ENCODE assay signal across 38 cellular contexts in the genomic region with DNA sequence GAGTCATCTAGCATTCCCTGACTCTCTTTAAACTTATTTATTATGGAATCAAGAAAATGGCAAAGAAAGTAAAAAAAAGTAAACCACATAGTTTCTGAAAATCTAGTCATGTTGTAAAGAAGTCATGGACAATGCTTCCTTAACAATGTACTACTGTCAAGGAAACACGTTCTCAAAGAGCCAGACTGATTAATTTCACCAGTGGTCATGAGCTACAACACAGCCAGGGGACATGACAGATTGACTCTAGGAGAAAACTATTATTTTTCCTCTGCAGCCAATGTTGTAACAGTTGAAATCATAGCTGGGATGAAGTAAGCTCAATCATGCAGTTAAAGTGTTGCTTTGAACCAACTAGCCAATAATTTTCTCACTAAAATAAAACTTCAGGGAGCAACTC.
"Had no signal": no experiment of that assay in that cellular context is flagged by ENCODE, and none has a peak within 500 bp of the region (broad histone marks: within the 10 kb centered on the region; RNA-seq: fewer than 3 reads in every experiment).

No MANE protein-coding gene starts in this region.

- H3K36me3 ChIP-seq: adrenal gland, ascending aorta, cardiac muscle cell had no signal

- H3K27ac Mint-ChIP-seq: activated B cell treated with CpG ODN at 0.5 μM for 24 hours; activated CD4-positive, alpha-beta memory T cell treated with anti-CD3 and anti-CD28 coated beads, Interleukin-2, amount 10 ng/mL, durations not matched to agents 7 days and 5 days; activated CD4-positive, alpha-beta T cell treated with anti-CD3 and anti-CD28 coated beads, Interleukin-2, amount 10 ng/mL, durations not matched to agents 7 days and 5 days; activated CD8-positive, alpha-beta memory T cell treated with anti-CD3 and anti-CD28 coated beads, Interleukin-2, amount 10 ng/mL, durations not matched to agents 7 days and 5 days; activated CD8-positive, alpha-beta T cell treated with anti-CD3 and anti-CD28 coated beads, Interleukin-2, amount 10 ng/mL, durations not matched to agents 7 days and 5 days; activated naive CD4-positive, alpha-beta T cell treated with anti-CD3 and anti-CD28 coated beads for 36 hours; activated naive CD4-positive, alpha-beta T cell treated with anti-CD3 and anti-CD28 coated beads, Interleukin-2, amount 50 U/mL, for 72 hours; activated naive CD8-positive, alpha-beta T cell treated with anti-CD3 and anti-CD28 coated beads for 36 hours; activated T-cell treated with anti-CD3 and anti-CD28 coated beads, Interleukin-2, amount 50 U/mL, for 72 hours; activated T-helper 1 cell treated with anti-CD3 and anti-CD28 coated beads, Interleukin-12 subunit alpha, Interleukin-12 subunit beta, Interleukin-2, Interleukin-4 antibody, amounts not matched to agents 30 ng/mL and 10 ng/mL and 1 ng/mL, durations not matched to agents 14 hours and 24 hours and 36 hours; activated T-helper 17 cell treated with anti-CD3 and anti-CD28 coated beads, Interleukin-2, amount 50 U/mL, for 72 hours; brain; T-helper 1 cell treated with Interleukin-12 subunit alpha and Interleukin-12 subunit beta and Interleukin-4 antibody, amounts not matched to agents 30 μg/mL and 1 μg/mL, for 36 hours; T-helper 2 cell treated with Interferon-gamma antibody and Interleukin-4, amounts not matched to agents 5 μg/mL and 100 μg/mL, for 36 hours had no signal

- FAIRE-seq: bronchial epithelial cell, TTC549 had no signal

- H3K9me3 Mint-ChIP-seq: activated B cell treated with CpG ODN at 0.5 μM for 24 hours; activated CD4-positive, alpha-beta memory T cell treated with anti-CD3 and anti-CD28 coated beads, Interleukin-2, amount 10 ng/mL, durations not matched to agents 7 days and 5 days; activated CD4-positive, alpha-beta T cell treated with anti-CD3 and anti-CD28 coated beads, Interleukin-2, amount 10 ng/mL, durations not matched to agents 7 days and 5 days; activated naive CD4-positive, alpha-beta T cell treated with anti-CD3 and anti-CD28 coated beads for 36 hours; activated naive CD4-positive, alpha-beta T cell treated with anti-CD3 and anti-CD28 coated beads, Interleukin-2, amount 50 U/mL, for 72 hours; activated naive CD8-positive, alpha-beta T cell treated with anti-CD3 and anti-CD28 coated beads for 36 hours; activated T-cell treated with anti-CD3 and anti-CD28 coated beads, Interleukin-2, amount 50 U/mL, for 4 hours; activated T-helper 1 cell treated with anti-CD3 and anti-CD28 coated beads, Interleukin-12 subunit alpha, Interleukin-12 subunit beta, Interleukin-2, Interleukin-4 antibody, amounts not matched to agents 30 ng/mL and 10 ng/mL and 1 ng/mL, durations not matched to agents 14 hours and 24 hours and 36 hours; activated T-helper 17 cell treated with anti-CD3 and anti-CD28 coated beads, Interleukin-2, amount 50 U/mL, for 72 hours; T-helper 1 cell treated with Interleukin-12 subunit alpha and Interleukin-12 subunit beta and Interleukin-4 antibody, amounts not matched to agents 30 μg/mL and 1 μg/mL, for 36 hours; T-helper 2 cell treated with Interferon-gamma antibody and Interleukin-4, amounts not matched to agents 5 μg/mL and 100 μg/mL, for 36 hours had no signal

- H3K4me1 Mint-ChIP-seq: activated B cell treated with CpG ODN at 0.5 μM for 24 hours; activated CD4-positive, alpha-beta memory T cell treated with anti-CD3 and anti-CD28 coated beads, Interleukin-2, amount 10 ng/mL, durations not matched to agents 7 days and 5 days; activated CD4-positive, alpha-beta T cell treated with anti-CD3 and anti-CD28 coated beads, Interleukin-2, amount 10 ng/mL, durations not matched to agents 7 days and 5 days; activated CD8-positive, alpha-beta memory T cell treated with anti-CD3 and anti-CD28 coated beads, Interleukin-2, amount 10 ng/mL, durations not matched to agents 7 days and 5 days; activated naive CD8-positive, alpha-beta T cell treated with anti-CD3 and anti-CD28 coated beads for 36 hours; activated T-helper 17 cell treated with anti-CD3 and anti-CD28 coated beads, Interleukin-2, amount 50 U/mL, for 72 hours; brain; central memory CD8-positive, alpha-beta T cell had no signal

- H3K36me3 Mint-ChIP-seq: activated CD8-positive, alpha-beta memory T cell treated with anti-CD3 and anti-CD28 coated beads, Interleukin-2, amount 10 ng/mL, durations not matched to agents 7 days and 5 days; activated naive CD4-positive, alpha-beta T cell treated with anti-CD3 and anti-CD28 coated beads, Interleukin-2, amount 50 U/mL, for 72 hours; activated naive CD8-positive, alpha-beta T cell treated with anti-CD3 and anti-CD28 coated beads for 36 hours had no signal

- H3K27me3 ChIP-seq: adrenal gland, ascending aorta, cardiac muscle cell had no signal

- ATAC-seq: activated CD8-positive, alpha-beta memory T cell treated with anti-CD3 and anti-CD28 coated beads, Interleukin-2, amount 10 ng/mL, durations not matched to agents 7 days and 5 days; activated CD8-positive, alpha-beta T cell treated with anti-CD3 and anti-CD28 coated beads, Interleukin-2, amount 10 ng/mL, durations not matched to agents 7 days and 5 days; activated naive CD4-positive, alpha-beta T cell treated with anti-CD3 and anti-CD28 coated beads, Interleukin-2, amount 50 U/mL, for 72 hours; activated T-cell treated with anti-CD3 and anti-CD28 coated beads, Interleukin-2, amount 50 U/mL, for 4 hours; activated T-cell treated with anti-CD3 and anti-CD28 coated beads, Interleukin-2, amount 50 U/mL, for 72 hours; activated T-helper 17 cell treated with anti-CD3 and anti-CD28 coated beads, Interleukin-2, amount 50 U/mL, for 72 hours had no signal

- H3K4me3 Mint-ChIP-seq: activated B cell treated with CpG ODN at 0.5 μM for 24 hours; activated CD4-positive, alpha-beta memory T cell treated with anti-CD3 and anti-CD28 coated beads, Interleukin-2, amount 10 ng/mL, durations not matched to agents 7 days and 5 days; activated CD4-positive, alpha-beta T cell treated with anti-CD3 and anti-CD28 coated beads, Interleukin-2, amount 10 ng/mL, durations not matched to agents 7 days and 5 days; activated CD8-positive, alpha-beta memory T cell treated with anti-CD3 and anti-CD28 coated beads, Interleukin-2, amount 10 ng/mL, durations not matched to agents 7 days and 5 days; activated CD8-positive, alpha-beta T cell treated with anti-CD3 and anti-CD28 coated beads, Interleukin-2, amount 10 ng/mL, durations not matched to agents 7 days and 5 days; activated naive CD4-positive, alpha-beta T cell treated with anti-CD3 and anti-CD28 coated beads for 36 hours; activated naive CD8-positive, alpha-beta T cell treated with anti-CD3 and anti-CD28 coated beads for 36 hours; activated T-cell treated with anti-CD3 and anti-CD28 coated beads, Interleukin-2, amount 50 U/mL, for 4 hours; activated T-cell treated with anti-CD3 and anti-CD28 coated beads, Interleukin-2, amount 50 U/mL, for 72 hours; activated T-helper 1 cell treated with anti-CD3 and anti-CD28 coated beads, Interleukin-12 subunit alpha, Interleukin-12 subunit beta, Interleukin-2, Interleukin-4 antibody, amounts not matched to agents 30 ng/mL and 10 ng/mL and 1 ng/mL, durations not matched to agents 14 hours and 24 hours and 36 hours; activated T-helper 17 cell treated with anti-CD3 and anti-CD28 coated beads, Interleukin-2, amount 50 U/mL, for 72 hours; brain; central memory CD8-positive, alpha-beta T cell; T-helper 1 cell treated with Interleukin-12 subunit alpha and Interleukin-12 subunit beta and Interleukin-4 antibody, amounts not matched to agents 30 μg/mL and 1 μg/mL, for 36 hours; T-helper 2 cell treated with Interferon-gamma antibody and Interleukin-4, amounts not matched to agents 5 μg/mL and 100 μg/mL, for 36 hours had no signal

- H3K4me3 ChIP-seq: adrenal gland, ascending aorta, cardiac muscle cell had no signal

- H3K27me3 Mint-ChIP-seq: activated B cell treated with CpG ODN at 0.5 μM for 24 hours; activated CD4-positive, alpha-beta memory T cell treated with anti-CD3 and anti-CD28 coated beads, Interleukin-2, amount 10 ng/mL, durations not matched to agents 7 days and 5 days; activated CD4-positive, alpha-beta T cell treated with anti-CD3 and anti-CD28 coated beads, Interleukin-2, amount 10 ng/mL, durations not matched to agents 7 days and 5 days; activated CD8-positive, alpha-beta memory T cell treated with anti-CD3 and anti-CD28 coated beads, Interleukin-2, amount 10 ng/mL, durations not matched to agents 7 days and 5 days; activated naive CD8-positive, alpha-beta T cell treated with anti-CD3 and anti-CD28 coated beads for 36 hours; activated T-helper 17 cell treated with anti-CD3 and anti-CD28 coated beads, Interleukin-2, amount 50 U/mL, for 72 hours; brain; central memory CD8-positive, alpha-beta T cell had no signal

- H3K9me3 ChIP-seq: adrenal gland had no signal

- DNase-seq: activated B cell treated with CpG ODN at 0.5 μM for 24 hours; activated CD4-positive, alpha-beta memory T cell treated with anti-CD3 and anti-CD28 coated beads, Interleukin-2, amount 10 ng/mL, durations not matched to agents 7 days and 5 days; activated CD4-positive, alpha-beta T cell treated with anti-CD3 and anti-CD28 coated beads for 48 hours; activated CD4-positive, alpha-beta T cell treated with anti-CD3 and anti-CD28 coated beads, Interleukin-2, amount 10 ng/mL, durations not matched to agents 7 days and 5 days; activated CD4-positive, alpha-beta T cell treated with anti-CD3 and anti-CD28 coated beads, Interleukin-2, amount 50 U/mL, for 48 hours; activated CD4-positive, CD25-positive, alpha-beta regulatory T cell treated with anti-CD3 and anti-CD28 coated beads, Interleukin-2, amount 50 U/mL, for 72 hours; activated CD8-positive, alpha-beta memory T cell treated with anti-CD3 and anti-CD28 coated beads for 24 hours; activated CD8-positive, alpha-beta memory T cell treated with anti-CD3 and anti-CD28 coated beads, Interleukin-2, amount 10 ng/mL, durations not matched to agents 7 days and 5 days; activated CD8-positive, alpha-beta memory T cell treated with anti-CD3 and anti-CD28 coated beads, Interleukin-2, amount 50 U/mL, for 48 hours; activated CD8-positive, alpha-beta T cell treated with anti-CD3 and anti-CD28 coated beads, Interleukin-2, amount 10 ng/mL, durations not matched to agents 7 days and 5 days; activated effector memory CD4-positive, alpha-beta T cell treated with anti-CD3 and anti-CD28 coated beads, Interleukin-2, amount 50 U/mL, for 16 hours; activated gamma-delta T cell treated with Interleukin-2 at 50 U/mL for 16 hours; activated naive CD4-positive, alpha-beta T cell; activated naive CD4-positive, alpha-beta T cell treated with anti-CD3 and anti-CD28 coated beads for 36 hours; activated naive CD4-positive, alpha-beta T cell treated with anti-CD3 and anti-CD28 coated beads, Interleukin-2, amount 50 U/mL, for 16 hours; activated naive CD8-positive, alpha-beta T cell treated with anti-CD3 and anti-CD28 coated beads for 36 hours; activated T-cell treated with anti-CD3 and anti-CD28 coated beads, Interleukin-2, amount 50 U/mL, for 4 hours; activated T-cell treated with anti-CD3 and anti-CD28 coated beads, Interleukin-2, amount 50 U/mL, for 72 hours; adrenal gland; amygdala; anterior cingulate cortex; caudate nucleus; cerebellar nuclear complex; T-helper 1 cell; T-helper 2 cell; T-helper 9 cell had no signal

- H3K27ac ChIP-seq: adrenal gland, ascending aorta, cardiac muscle cell, VCaP had no signal

- H3K4me1 ChIP-seq: adrenal gland, ascending aorta had no signal
